Comparison of ENCODE assay signal across 8 cellular contexts in genomic region chr20:62860391-62860923, GRCh38. TPM values are rescaled to one million over a fixed set of nuclear protein-coding genes. Genes with fewer than 3 reads are reported as not detected.
A peak's percentile ranks its signal among the peaks of the same experiment; 100 is the strongest.
DNase-seq lines count a peak whose midpoint lies in the region; ATAC-seq and TF ChIP-seq lines count a peak whose summit lies in the region.

No MANE protein-coding gene starts in this region.

- no peaks in the 10 kb centered on the region for H3K27me3 Mint-ChIP-seq in CD8-positive, alpha-beta T cell (ENCODE audit: low read depth)
- peaks cover 7% of the 10 kb centered on the region for H3K27me3 Mint-ChIP-seq in glutamatergic neuron (ENCODE audit: unreplicated experiment)

- POLR2A ChIA-PET in CD8-positive, alpha-beta T cell (lab: Charles Lee) = interaction anchor here (0.8 to 1.4 kb wide), 3 partner anchors 15 to 94 kb away, joined by 3 to 4 read pairs (median 4); no protein-coding TSS in a partner anchor

- CTCF ChIA-PET in CD8-positive, alpha-beta T cell (lab: Charles Lee) = interaction anchor here (0.6 kb wide), 1 partner anchor 57 kb away, joined by 3 read pairs; no protein-coding TSS in a partner anchor

- H3K4me3 Mint-ChIP-seq in CD8-positive, alpha-beta T cell = peak overlapping the region; percentile 77
- peak overlapping the region; percentile 87 for H3K4me3 Mint-ChIP-seq in glutamatergic neuron (ENCODE audit: unreplicated experiment)

- no peaks in the 10 kb centered on the region for H3K9me3 ChIP-seq in CD8-positive, alpha-beta T cell (ENCODE audit: low read length)
- no peaks in the 10 kb centered on the region for H3K9me3 ChIP-seq in sigmoid colon

- H3K27ac ChIP-seq in CD8-positive, alpha-beta T cell (ENCODE audit: low read depth, low read length) = no peak overlapping the region
- no peak overlapping the region for H3K27ac ChIP-seq in sigmoid colon

- no peaks in the 10 kb centered on the region for H3K27me3 ChIP-seq in CD8-positive, alpha-beta T cell (ENCODE audit: insufficient read depth, low read length)
- H3K27me3 ChIP-seq in sigmoid colon = peaks cover 0 to 8% (median 0%) of the 10 kb centered on the region in 3 donors

- H3K27ac Mint-ChIP-seq in CD8-positive, alpha-beta T cell = peak overlapping the region; percentile 45
- no peak overlapping the region for H3K27ac Mint-ChIP-seq in glutamatergic neuron (ENCODE audit: unreplicated experiment)

- TF ChIP-seq CTCF in CD8-positive, alpha-beta T cell (IDR thresholded peaks at IDR 0.05) = no peak
- peak; percentile 9 for TF ChIP-seq CTCF in HFF-Myc (IDR thresholded peaks at IDR 0.05; ENCODE audit: low read depth, low read length, missing control alignments)
- TF ChIP-seq CTCF in WI38 (IDR thresholded peaks at IDR 0.05; ENCODE audit: low read depth, low read length) = no peak
- TF ChIP-seq CTCF in glutamatergic neuron (IDR thresholded peaks at IDR 0.05; ENCODE audit: partially characterized antibody, unreplicated experiment) = no peak
- no peak for TF ChIP-seq CTCF in sigmoid colon (IDR thresholded peaks at IDR 0.05)

- H3K4me1 ChIP-seq in CD8-positive, alpha-beta T cell (ENCODE audit: insufficient read depth, low read length) = peaks cover 15% of the 10 kb centered on the region
- H3K4me1 ChIP-seq in sigmoid colon = peaks cover 0 to 24% (median 20%) of the 10 kb centered on the region in 4 donors

- H3K36me3 Mint-ChIP-seq in CD8-positive, alpha-beta T cell = peaks cover 12% of the 10 kb centered on the region
- H3K36me3 Mint-ChIP-seq in glutamatergic neuron (ENCODE audit: unreplicated experiment) = peaks cover 11% of the 10 kb centered on the region

- no peaks in the 10 kb centered on the region for H3K9me3 Mint-ChIP-seq in CD8-positive, alpha-beta T cell
- H3K9me3 Mint-ChIP-seq in glutamatergic neuron (ENCODE audit: unreplicated experiment) = peaks cover 14% of the 10 kb centered on the region

- no peak for ATAC-seq in CD8-positive, alpha-beta T cell
- ATAC-seq in GM21423 (IDR thresholded peaks at IDR 0.05; ENCODE audit: unreplicated experiment) = no peak

- peaks cover 4% of the 10 kb centered on the region for H3K36me3 ChIP-seq in CD8-positive, alpha-beta T cell (ENCODE audit: insufficient read depth, low read length)
- peaks cover 0 to 16% (median 4%) of the 10 kb centered on the region in 4 donors for H3K36me3 ChIP-seq in sigmoid colon

- TF ChIP-seq EP300 in sigmoid colon (IDR thresholded peaks at IDR 0.05) = no peak

- peak overlapping the region; percentile 20 for H3K4me3 ChIP-seq in CD8-positive, alpha-beta T cell (ENCODE audit: low read depth, low read length)
- peak overlapping the region; percentile 67 for H3K4me3 ChIP-seq in HFF-Myc (replicated peaks; ENCODE audit: low read depth, low read length)
- peak overlapping the region; percentile 60 for H3K4me3 ChIP-seq in WI38 (ENCODE audit: low read depth, low read length)
- H3K4me3 ChIP-seq in sigmoid colon = peak overlapping the region in 3 of 4 donors; percentile 46 to 52 (median 51)

- 20 to 23% methylated on average over 24 of the region's 24 CpGs for WGBS in sigmoid colon, 2 donors

- TF ChIP-seq POLR2A in sigmoid colon (IDR thresholded peaks at IDR 0.05) = no peak

- no peak for DNase-seq in CD8-positive, alpha-beta T cell
- DNase-seq in HFF-Myc (ENCODE audit: extremely low read depth, low read depth) (no peak), glutamatergic neuron (no peak), sigmoid colon (no peak), COLO829 (ENCODE audit: low spot score) (no peak)
- no peak for DNase-seq in stimulated activated CD4-positive, alpha-beta T cell treated with anti-CD3 and anti-CD28 coated beads, Interleukin-2, amount 100 ng/mL, for 48 hours

- intact Hi-C loops in CD8-positive, alpha-beta T cell (cut with DNase I, micrococcal nuclease) = loop anchor here (2.0 to 5.0 kb wide), 9 partner anchors 53 to 738 kb away; partner anchors contain the start of genes DIDO1 (in 2 of the 2), LSM14B (in 1 of the 2), MRGBP (in 1 of the 2) and RPS21 (in 1 of the 2)
- intact Hi-C loops in sigmoid colon (cut with DNase I) = no loop called here

- H3K4me1 Mint-ChIP-seq in CD8-positive, alpha-beta T cell (ENCODE audit: low read depth) = peaks cover 20% of the 10 kb centered on the region
- peaks cover 17% of the 10 kb centered on the region for H3K4me1 Mint-ChIP-seq in glutamatergic neuron (ENCODE audit: low read depth, unreplicated experiment)

RNA-seq across cellular contexts. Expression of gene TCFL5, which starts 1.2 kb away (rescaled TPM):
- total RNA-seq in CD8-positive, alpha-beta T cell = 1 to 10 TPM; 4.3 to 4.8 TPM
- total RNA-seq in glutamatergic neuron (ENCODE audit: unreplicated experiment) (12.6 TPM), sigmoid colon (10 to 100 TPM in 2 of 4 donors, 1 to 10 TPM in 2; 8.1 to 16.9 (median 12.1) TPM)
- 1 to 10 TPM; 2.3 to 7.8 (median 3.8) TPM for polyA plus RNA-seq in sigmoid colon

RNA-seq across cellular contexts. Expression of gene COL9A3, which starts 43.6 kb away (rescaled TPM):
- total RNA-seq in CD8-positive, alpha-beta T cell = not detected
- total RNA-seq in glutamatergic neuron (ENCODE audit: unreplicated experiment) = 78.7 TPM
- 10 to 100 TPM in 2 of 4 donors, 1 to 10 TPM in 2; 3.5 to 20.8 (median 10.8) TPM for total RNA-seq in sigmoid colon
- 1 to 10 TPM; 1.8 to 5.8 (median 4.4) TPM for polyA plus RNA-seq in sigmoid colon

RNA-seq across cellular contexts. Expression of gene OGFR, which starts 55.8 kb away (rescaled TPM):
- 10 to 100 TPM; 47.8 to 52.2 TPM for total RNA-seq in CD8-positive, alpha-beta T cell
- total RNA-seq in glutamatergic neuron (ENCODE audit: unreplicated experiment) = 70.5 TPM
- total RNA-seq in sigmoid colon = 10 to 100 TPM; 44.7 to 61.5 (median 48.6) TPM
- 10 to 100 TPM; 22.2 to 64.8 (median 43.7) TPM for polyA plus RNA-seq in sigmoid colon
